7 cellular contexts compared by ENCODE assay signal in the genomic region with DNA sequence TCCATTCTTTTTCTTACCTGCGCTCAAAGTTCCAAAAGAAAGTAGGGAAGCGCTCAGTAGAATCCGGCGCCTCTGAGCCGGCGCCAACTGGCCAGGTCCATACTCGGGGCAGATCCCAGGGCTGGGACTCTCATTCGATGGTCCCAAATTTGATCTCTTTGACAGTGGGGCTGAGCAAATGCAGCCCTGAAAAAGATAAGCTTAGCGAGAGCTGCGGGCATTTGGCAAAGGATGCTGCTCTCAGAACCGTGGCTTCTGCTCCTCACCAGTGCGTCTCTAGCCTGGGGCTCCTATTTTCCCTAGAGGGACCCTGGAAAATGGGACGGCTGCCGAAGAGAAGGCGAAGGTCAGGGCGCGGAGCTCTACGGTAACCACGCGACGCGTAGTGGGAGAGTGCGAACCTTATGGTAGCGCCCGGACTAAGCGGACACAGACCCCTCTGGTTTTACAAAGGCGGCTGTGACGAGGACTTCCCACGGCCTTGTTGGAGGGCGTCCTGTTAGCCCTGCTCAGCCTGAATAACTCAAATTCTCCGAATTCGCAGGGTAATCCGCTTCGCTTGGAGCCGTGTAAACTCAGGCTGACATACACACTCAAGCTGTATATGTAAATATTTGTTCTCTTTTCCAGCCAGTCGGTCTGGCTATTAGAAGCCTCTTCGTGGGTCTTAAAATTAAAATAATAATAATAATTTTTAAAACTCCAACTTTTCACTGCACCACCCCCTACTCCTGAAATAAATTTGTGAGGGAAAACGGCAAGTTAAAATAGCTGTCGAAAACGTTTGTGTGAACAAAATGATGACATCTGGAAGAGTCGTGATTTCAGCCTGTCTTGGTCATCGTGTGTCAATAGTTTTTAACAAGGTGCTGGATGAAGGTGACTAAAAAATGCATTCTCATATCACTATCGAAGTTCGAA. TPM values are rescaled to one million over a fixed set of nuclear protein-coding genes. Genes with fewer than 3 reads are reported as not detected.
DNase-seq lines count a peak whose midpoint lies in the region; ATAC-seq and TF ChIP-seq lines count a peak whose summit lies in the region.

No MANE protein-coding gene starts in this region.

- H3K4me3 ChIP-seq in HAP-1 = peak overlapping the region; percentile 64; the same call in 1 of the 2 replicates
- H3K4me3 ChIP-seq in hepatocyte = peak overlapping the region; percentile 43
- H3K4me3 ChIP-seq in skin epidermis = peak overlapping the region in 4 of 7 experiments; percentile 29 to 43 (median 32)

- ATAC-seq in HG03196 (IDR thresholded peaks at IDR 0.05; ENCODE audit: unreplicated experiment) = no peak

- H2AFZ ChIP-seq in hepatocyte = peak overlapping the region; percentile 79

- H3K36me3 ChIP-seq in HAP-1 (replicated peaks) (no peaks in the 10 kb centered on the region), hepatocyte (replicated peaks; ENCODE audit: insufficient read depth, low read depth) (no peaks in the 10 kb centered on the region)

- peak overlapping the region; percentile 75 for H3K27ac ChIP-seq in hepatocyte
- H3K27ac ChIP-seq in skin epidermis = no peak overlapping the region

- in situ Hi-C loops in HAP-1 (cut with MboI; ENCODE audit: low sequenced_read_pairs) = no loop called here

- no peak overlapping the region for H3K27ac Mint-ChIP-seq in activated naive CD8-positive, alpha-beta T cell treated with anti-CD3 and anti-CD28 coated beads for 36 hours

- peaks cover 21% of the 10 kb centered on the region for H3K79me2 ChIP-seq in hepatocyte

- H3K4me1 Mint-ChIP-seq in activated naive CD8-positive, alpha-beta T cell treated with anti-CD3 and anti-CD28 coated beads for 36 hours = peaks cover 15% of the 10 kb centered on the region

- H3K9me2 ChIP-seq in hepatocyte (replicated peaks; ENCODE audit: insufficient read depth) = no peaks in the 10 kb centered on the region

- H3K9me3 ChIP-seq in HAP-1 (peaks cover 2% of the 10 kb centered on the region; the same call in 1 of the 2 replicates), hepatocyte (ENCODE audit: low read depth) (no peaks in the 10 kb centered on the region)

- H4K20me1 ChIP-seq in hepatocyte (ENCODE audit: insufficient read depth, poor library complexity, severe bottlenecking) = no peaks in the 10 kb centered on the region

- H3K4me3 Mint-ChIP-seq in activated naive CD8-positive, alpha-beta T cell treated with anti-CD3 and anti-CD28 coated beads for 36 hours = peak overlapping the region; percentile 29

- 11% methylated on average over 44 of the region's 44 CpGs for WGBS in hepatocyte (ENCODE audit: low lambda C conversion rate, missing lambda C conversion rate)

- peaks cover 97% of the 10 kb centered on the region for H3K27me3 Mint-ChIP-seq in activated naive CD8-positive, alpha-beta T cell treated with anti-CD3 and anti-CD28 coated beads for 36 hours

- H3K4me2 ChIP-seq in hepatocyte = peak overlapping the region; percentile 93

- TF ChIP-seq CTCF in hepatocyte (IDR thresholded peaks at IDR 0.05; ENCODE audit: poor library complexity) = no peak

- H3K4me1 ChIP-seq in HAP-1 = peaks cover 13% of the 10 kb centered on the region
- peaks cover 4% of the 10 kb centered on the region for H3K4me1 ChIP-seq in hepatocyte (ENCODE audit: insufficient read depth)

- H3K9me3 Mint-ChIP-seq in activated naive CD8-positive, alpha-beta T cell treated with anti-CD3 and anti-CD28 coated beads for 36 hours = peaks cover 9% of the 10 kb centered on the region

- H3K27me3 ChIP-seq in HAP-1 (ENCODE audit: low read depth) (no peaks in the 10 kb centered on the region), hepatocyte (peaks cover 96% of the 10 kb centered on the region)

- peaks cover 3% of the 10 kb centered on the region for H3K36me3 Mint-ChIP-seq in activated naive CD8-positive, alpha-beta T cell treated with anti-CD3 and anti-CD28 coated beads for 36 hours

- no peak for DNase-seq in HAP-1 (ENCODE audit: low spot score in 2 of 2)
- DNase-seq in activated naive CD8-positive, alpha-beta T cell treated with anti-CD3 and anti-CD28 coated beads for 36 hours = no peak
- DNase-seq in hepatocyte (ENCODE audit: low spot score) = peak; percentile 28
- DNase-seq in GM19240 (ENCODE audit: insufficient read length, low spot score) = no peak
- no peak for DNase-seq in NCI-H187 treated with DMSO at 0.1 percent for 48 hours (lab: John Stamatoyannopoulos, UW)

RNA-seq across cellular contexts. Expression of gene TBX20, which starts 0.9 kb away (rescaled TPM):
- total RNA-seq in activated naive CD8-positive, alpha-beta T cell treated with anti-CD3 and anti-CD28 coated beads for 36 hours = under 1 TPM in 1 of 2 experiments, not detected in 1; 0.12 TPM
- total RNA-seq in hepatocyte = 14.7 and 14.8 TPM in 2 replicates
- polyA plus RNA-seq in hepatocyte = 2.4 and 4.5 TPM in 2 replicates

Comparison
In these comparisons a context has a peak if more than half of its experiments do, and no peak if none do; other contexts are left out.
1. RNA of gene TBX20, which starts 0.9 kb away (total RNA-seq): 14.7 to 14.8 TPM in hepatocyte; 0.12 TPM in activated naive CD8-positive, alpha-beta T cell treated with anti-CD3 and anti-CD28 coated beads for 36 hours; every median in the first group is over 10 times any median in the second.
2. Peak in every context shown above with its lines, with median percentiles within 50 percentile points of each other: H3K4me3 ChIP-seq.